In the genomic region with DNA sequence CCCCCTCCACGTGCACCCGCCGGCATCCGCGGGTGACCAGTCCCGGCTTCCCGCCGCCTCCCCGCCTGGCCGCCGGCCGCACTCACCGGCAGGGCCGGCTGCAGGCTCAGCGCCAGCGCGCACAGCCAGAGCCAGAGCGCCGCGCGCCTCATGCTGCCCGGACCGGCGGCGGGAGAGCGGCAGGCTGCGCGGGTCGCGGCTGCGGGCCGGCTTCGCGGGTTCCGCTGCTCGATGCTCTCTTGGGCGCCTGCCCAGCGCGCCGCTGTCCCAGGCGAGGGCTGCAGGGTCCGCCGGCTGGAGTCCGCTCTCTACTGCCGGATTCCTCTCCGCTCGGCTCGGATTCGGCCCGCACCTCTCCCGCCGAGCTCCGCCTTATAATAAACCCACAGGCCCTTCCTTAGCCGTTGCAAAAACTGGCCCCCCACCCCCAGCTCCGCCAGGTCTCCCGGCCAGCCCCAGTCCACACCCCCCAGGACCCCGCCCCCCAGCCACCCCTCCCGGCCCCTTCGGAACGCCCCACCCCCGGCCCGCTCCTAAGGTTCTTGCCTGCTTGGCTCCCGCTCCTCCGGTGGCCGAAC, we compare ENCODE assay signal across 7 cellular contexts. TPM values are rescaled to one million over a fixed set of nuclear protein-coding genes. Genes with fewer than 3 reads are reported as not detected.
DNase-seq lines count a peak whose midpoint lies in the region; ATAC-seq and TF ChIP-seq lines count a peak whose summit lies in the region.

Gene SDC1 (minus strand): TSS at position 415 of the 578 bp plus-strand sequence. CDS start 263 bp downstream, at position 152.

- H3K9ac ChIP-seq in GM23248, result peak within 1 kb of the TSS; percentile 69

- H3K9me3 Mint-ChIP-seq in activated naive CD8-positive, alpha-beta T cell treated with anti-CD3 and anti-CD28 coated beads, Interleukin-2, amount 10 ng/mL, durations not matched to agents 7 days and 5 days, result no peaks in the 10 kb centered on the region

- H3K36me3 Mint-ChIP-seq in activated naive CD8-positive, alpha-beta T cell treated with anti-CD3 and anti-CD28 coated beads, Interleukin-2, amount 10 ng/mL, durations not matched to agents 7 days and 5 days, result no peaks in the 10 kb centered on the region

- H3K79me2 ChIP-seq in GM23248 (ENCODE audit: insufficient read depth), result no peaks in the 10 kb centered on the region

- H3K27ac Mint-ChIP-seq in activated naive CD8-positive, alpha-beta T cell treated with anti-CD3 and anti-CD28 coated beads, Interleukin-2, amount 10 ng/mL, durations not matched to agents 7 days and 5 days, result no peak within 1 kb of the TSS

- no peaks in the 10 kb centered on the region for H3K9me3 ChIP-seq in GM23248 (ENCODE audit: low read depth)
- no peaks in the 10 kb centered on the region for H3K9me3 ChIP-seq in right atrium auricular region

- ATAC-seq in activated naive CD8-positive, alpha-beta T cell treated with anti-CD3 and anti-CD28 coated beads, Interleukin-2, amount 10 ng/mL, durations not matched to agents 7 days and 5 days (ENCODE audit: low read depth), result no peak
- no peak for ATAC-seq in HG03460 (IDR thresholded peaks at IDR 0.05; ENCODE audit: unreplicated experiment)

- H4K20me1 ChIP-seq in GM23248 (ENCODE audit: insufficient read depth), result no peaks in the 10 kb centered on the region

- no peaks in the 10 kb centered on the region for H3K9me2 ChIP-seq in GM23248 (ENCODE audit: insufficient read depth)

- H3F3A ChIP-seq in GM23248 (ENCODE audit: insufficient read depth), result peaks cover 27% of the 10 kb centered on the region

- no peaks in the 10 kb centered on the region for H3K27me3 ChIP-seq in GM23248 (replicated peaks; ENCODE audit: insufficient read depth)
- no peaks in the 10 kb centered on the region for H3K27me3 ChIP-seq in right atrium auricular region

- DNase-seq in EL (peak; percentile 65), GM23248 (peak; percentile 77), NCI-H1105 treated with DMSO at 0.1 percent for 48 hours (lab: John Stamatoyannopoulos, UW) (peak; percentile 47), right atrium auricular region (ENCODE audit: low spot score) (no peak), renal cortical epithelial cell (ENCODE audit: low read depth) (peak; percentile 22)
- DNase-seq in activated naive CD8-positive, alpha-beta T cell treated with anti-CD3 and anti-CD28 coated beads, Interleukin-2, amount 10 ng/mL, durations not matched to agents 7 days and 5 days, result peak; percentile 52

- H3K4me3 ChIP-seq in GM23248, result peak within 1 kb of the TSS; percentile 76
- peak within 1 kb of the TSS; percentile 50 to 62 for H3K4me3 ChIP-seq in right atrium auricular region

- H3K27me3 Mint-ChIP-seq in activated naive CD8-positive, alpha-beta T cell treated with anti-CD3 and anti-CD28 coated beads, Interleukin-2, amount 10 ng/mL, durations not matched to agents 7 days and 5 days, result peaks cover 65% of the 10 kb centered on the region

- H3K4me2 ChIP-seq in GM23248 (ENCODE audit: unreplicated experiment), result peak within 1 kb of the TSS; percentile 77

- H3K4me3 Mint-ChIP-seq in activated naive CD8-positive, alpha-beta T cell treated with anti-CD3 and anti-CD28 coated beads, Interleukin-2, amount 10 ng/mL, durations not matched to agents 7 days and 5 days, result peak within 1 kb of the TSS; percentile 54

- POLR2A ChIA-PET in activated naive CD8-positive, alpha-beta T cell treated with anti-CD3 and anti-CD28 coated beads, Interleukin-2, amount 10 ng/mL, durations not matched to agents 7 days and 5 days (lab: Charles Lee), result no interaction called here

- H3K36me3 ChIP-seq in GM23248 (ENCODE audit: low read depth) (no peaks in the 10 kb centered on the region), right atrium auricular region (no peaks in the 10 kb centered on the region)

- in situ Hi-C loops in GM23248 (cut with MboI), result no loop called here

- H3K27ac ChIP-seq in GM23248 (no peak within 1 kb of the TSS), right atrium auricular region (no peak within 1 kb of the TSS)

- H3K4me1 ChIP-seq in GM23248 (ENCODE audit: insufficient read depth) (peaks cover 22% of the 10 kb centered on the region), right atrium auricular region (peaks cover 0 to 22% of the 10 kb centered on the region in 2 donors)

- H3K4me1 Mint-ChIP-seq in activated naive CD8-positive, alpha-beta T cell treated with anti-CD3 and anti-CD28 coated beads, Interleukin-2, amount 10 ng/mL, durations not matched to agents 7 days and 5 days, result peaks cover 6% of the 10 kb centered on the region

- peak within 1 kb of the TSS; percentile 85 for H2AFZ ChIP-seq in GM23248

- 1 to 4% methylated on average over 26 to 42 of the region's 65 CpGs for WGBS in GM23248 (ENCODE audit: low coverage in 1 of 2, low lambda C conversion rate in 2 of 2, missing lambda C conversion rate in 2 of 2), 2 experiments

- TF ChIP-seq CTCF in right atrium auricular region (IDR thresholded peaks at IDR 0.05), result no peak

RNA-seq across cellular contexts. Expression of gene SDC1, which starts in this region (rescaled TPM):
- total RNA-seq in GM23248 (2014; rRNA removed; shearing (Covaris generic)), result 32.5 and 33.1 TPM in 2 replicates
- polyA plus RNA-seq in GM23248 (2016; fragmentation: Nextera tagmentation; extraction: Ambion mirVana), result 24.5 and 25.6 TPM in 2 replicates
- total RNA-seq in activated naive CD8-positive, alpha-beta T cell treated with anti-CD3 and anti-CD28 coated beads, Interleukin-2, amount 10 ng/mL, durations not matched to agents 7 days and 5 days, result under 1 TPM in 1 of 2 experiments, not detected in 1; 0.22 TPM
- under 1 TPM in 1 of 2 donors, not detected in 1; 0.24 TPM for total RNA-seq in right atrium auricular region
- total RNA-seq in renal cortical epithelial cell, result 132 and 222 TPM in 2 replicates

Comparison
In these comparisons a context has a peak if more than half of its experiments do, and no peak if none do; other contexts are left out.
1. RNA of gene SDC1 (total RNA-seq): 132 to 222 TPM in renal cortical epithelial cell and 32.5 to 33.1 TPM in GM23248; 0.24 TPM in right atrium auricular region and 0.22 TPM in activated naive CD8-positive, alpha-beta T cell treated with anti-CD3 and anti-CD28 coated beads, Interleukin-2, amount 10 ng/mL, durations not matched to agents 7 days and 5 days; every median in the first group is over 10 times any median in the second.
2. Peak in DNase-seq in activated naive CD8-positive, alpha-beta T cell treated with anti-CD3 and anti-CD28 coated beads, Interleukin-2, amount 10 ng/mL, durations not matched to agents 7 days and 5 days; RNA of the gene not detected or under 1 TPM.